Comparison of ENCODE assay signal across 2 cellular contexts in the genomic region with DNA sequence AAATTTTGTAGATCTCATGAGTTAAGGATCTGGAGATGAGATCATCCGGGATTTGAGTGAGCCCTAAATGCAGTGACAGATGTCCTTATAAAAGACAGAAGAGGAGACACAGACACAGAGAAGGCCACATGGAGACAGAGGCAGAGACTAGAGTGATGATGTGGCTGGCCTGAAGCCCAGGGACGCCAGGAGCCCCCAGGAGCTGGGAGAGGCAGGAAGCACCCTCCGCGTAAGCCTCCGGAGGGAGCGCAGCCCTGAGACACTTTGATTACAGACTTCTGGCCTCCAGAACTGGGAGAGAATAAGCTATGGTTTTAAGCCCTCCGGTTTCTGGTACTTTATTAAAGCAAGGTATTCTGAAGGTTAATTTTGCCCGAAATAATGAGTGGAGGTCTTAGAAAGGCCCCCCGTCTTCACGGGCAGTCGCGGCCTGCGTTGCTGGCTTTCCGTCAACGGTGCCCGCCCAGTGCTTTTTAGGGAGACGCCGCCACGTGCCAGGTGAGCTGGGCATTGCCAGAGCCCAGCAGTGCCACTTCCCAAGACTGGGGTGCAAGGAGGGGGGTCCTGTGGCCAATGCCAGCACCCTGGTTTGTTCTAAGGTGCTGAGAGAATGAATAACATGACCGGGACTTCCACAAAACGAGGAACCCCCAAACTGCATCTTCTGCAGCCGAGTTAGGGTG.
TF ChIP-seq lines count a peak whose summit lies in the region.

No MANE protein-coding gene starts in this region.

TF ChIP-seq in K562, 482 proteins besides CTCF, POLR2A, EP300 and RAD21:
- TF ChIP-seq POLR2G (IDR thresholded peaks at IDR 0.05; ENCODE audit: low read depth, low read length): 0 out of 2 replicates have a peak, but pooled peaks have one; percentile 31
- no peak for TF ChIP-seq MEF2D (tag; conservative IDR thresholded peaks at IDR 0.05; ENCODE audit: low read depth)

TF ChIP-seq in HepG2, 621 proteins besides CTCF, POLR2A, EP300 and RAD21:
- TF ChIP-seq AGO2 (optimal IDR thresholded peaks at IDR 0.05; ENCODE audit: low read depth, low read length) (peak; percentile 77), RBFOX2 (IDR thresholded peaks at IDR 0.05; ENCODE audit: low read depth, low read length) (0 out of 2 replicates have a peak, but pooled peaks have one; percentile 36)
- TF ChIP-seq, protein P1, sequence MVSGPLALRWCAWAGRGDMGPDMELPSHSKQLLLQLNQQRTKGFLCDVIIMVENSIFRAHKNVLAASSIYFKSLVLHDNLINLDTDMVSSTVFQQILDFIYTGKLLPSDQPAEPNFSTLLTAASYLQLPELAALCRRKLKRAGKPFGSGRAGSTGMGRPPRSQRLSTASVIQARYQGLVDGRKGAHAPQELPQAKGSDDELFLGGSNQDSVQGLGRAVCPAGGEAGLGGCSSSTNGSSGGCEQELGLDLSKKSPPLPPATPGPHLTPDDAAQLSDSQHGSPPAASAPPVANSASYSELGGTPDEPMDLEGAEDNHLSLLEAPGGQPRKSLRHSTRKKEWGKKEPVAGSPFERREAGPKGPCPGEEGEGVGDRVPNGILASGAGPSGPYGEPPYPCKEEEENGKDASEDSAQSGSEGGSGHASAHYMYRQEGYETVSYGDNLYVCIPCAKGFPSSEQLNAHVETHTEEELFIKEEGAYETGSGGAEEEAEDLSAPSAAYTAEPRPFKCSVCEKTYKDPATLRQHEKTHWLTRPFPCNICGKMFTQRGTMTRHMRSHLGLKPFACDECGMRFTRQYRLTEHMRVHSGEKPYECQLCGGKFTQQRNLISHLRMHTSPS (CRISPR knock-in tag; IDR thresholded peaks at IDR 0.05; ENCODE audit: low read depth): no peak
TF ChIP-seq in HepG2: peak in this region for 2.
